In genomic region chr2:16283071-16283850, GRCh38 we compare ENCODE assay signal across 1 cellular context.
TF ChIP-seq lines count a peak whose summit lies in the region.

No MANE protein-coding gene starts in this region.

TF ChIP-seq in H1, 55 proteins besides CTCF, POLR2A, EP300 and RAD21 (continued from another document):
- TF ChIP-seq, protein P1, sequence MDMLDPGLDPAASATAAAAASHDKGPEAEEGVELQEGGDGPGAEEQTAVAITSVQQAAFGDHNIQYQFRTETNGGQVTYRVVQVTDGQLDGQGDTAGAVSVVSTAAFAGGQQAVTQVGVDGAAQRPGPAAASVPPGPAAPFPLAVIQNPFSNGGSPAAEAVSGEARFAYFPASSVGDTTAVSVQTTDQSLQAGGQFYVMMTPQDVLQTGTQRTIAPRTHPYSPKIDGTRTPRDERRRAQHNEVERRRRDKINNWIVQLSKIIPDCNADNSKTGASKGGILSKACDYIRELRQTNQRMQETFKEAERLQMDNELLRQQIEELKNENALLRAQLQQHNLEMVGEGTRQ (IDR thresholded peaks at IDR 0.05; ENCODE audit: low read length): no peak
